Comparison of ENCODE assay signal across 1 cellular context in the genomic region with DNA sequence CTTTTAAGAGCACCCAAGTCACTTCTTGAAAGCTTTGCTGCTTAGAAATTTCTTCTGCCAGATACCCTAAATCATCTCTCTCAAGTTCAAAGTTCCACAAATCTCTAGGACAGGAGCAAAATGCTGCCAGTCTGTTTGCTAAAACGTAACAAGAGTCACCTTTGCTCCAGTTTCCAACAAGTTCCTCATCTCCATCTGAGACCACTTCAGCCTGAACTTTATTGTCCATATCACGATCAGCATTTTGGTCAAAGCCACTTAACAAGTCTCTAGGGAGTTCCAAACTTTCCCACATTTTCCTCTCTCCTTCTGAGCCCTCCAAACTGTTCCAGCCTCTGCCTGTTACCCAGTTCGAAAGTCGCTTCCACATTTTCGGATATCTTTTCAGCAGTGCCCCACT.
TF ChIP-seq lines count a peak whose summit lies in the region.
"Not testable (repeated sequence)": the region's sequence is repeated elsewhere in the genome, so short reads cannot be mapped to it uniquely, and the experiment has no call there.

No MANE protein-coding gene starts in this region.

TF ChIP-seq in K562, 482 proteins besides CTCF, POLR2A, EP300 and RAD21:
- TF ChIP-seq, protein P1, sequence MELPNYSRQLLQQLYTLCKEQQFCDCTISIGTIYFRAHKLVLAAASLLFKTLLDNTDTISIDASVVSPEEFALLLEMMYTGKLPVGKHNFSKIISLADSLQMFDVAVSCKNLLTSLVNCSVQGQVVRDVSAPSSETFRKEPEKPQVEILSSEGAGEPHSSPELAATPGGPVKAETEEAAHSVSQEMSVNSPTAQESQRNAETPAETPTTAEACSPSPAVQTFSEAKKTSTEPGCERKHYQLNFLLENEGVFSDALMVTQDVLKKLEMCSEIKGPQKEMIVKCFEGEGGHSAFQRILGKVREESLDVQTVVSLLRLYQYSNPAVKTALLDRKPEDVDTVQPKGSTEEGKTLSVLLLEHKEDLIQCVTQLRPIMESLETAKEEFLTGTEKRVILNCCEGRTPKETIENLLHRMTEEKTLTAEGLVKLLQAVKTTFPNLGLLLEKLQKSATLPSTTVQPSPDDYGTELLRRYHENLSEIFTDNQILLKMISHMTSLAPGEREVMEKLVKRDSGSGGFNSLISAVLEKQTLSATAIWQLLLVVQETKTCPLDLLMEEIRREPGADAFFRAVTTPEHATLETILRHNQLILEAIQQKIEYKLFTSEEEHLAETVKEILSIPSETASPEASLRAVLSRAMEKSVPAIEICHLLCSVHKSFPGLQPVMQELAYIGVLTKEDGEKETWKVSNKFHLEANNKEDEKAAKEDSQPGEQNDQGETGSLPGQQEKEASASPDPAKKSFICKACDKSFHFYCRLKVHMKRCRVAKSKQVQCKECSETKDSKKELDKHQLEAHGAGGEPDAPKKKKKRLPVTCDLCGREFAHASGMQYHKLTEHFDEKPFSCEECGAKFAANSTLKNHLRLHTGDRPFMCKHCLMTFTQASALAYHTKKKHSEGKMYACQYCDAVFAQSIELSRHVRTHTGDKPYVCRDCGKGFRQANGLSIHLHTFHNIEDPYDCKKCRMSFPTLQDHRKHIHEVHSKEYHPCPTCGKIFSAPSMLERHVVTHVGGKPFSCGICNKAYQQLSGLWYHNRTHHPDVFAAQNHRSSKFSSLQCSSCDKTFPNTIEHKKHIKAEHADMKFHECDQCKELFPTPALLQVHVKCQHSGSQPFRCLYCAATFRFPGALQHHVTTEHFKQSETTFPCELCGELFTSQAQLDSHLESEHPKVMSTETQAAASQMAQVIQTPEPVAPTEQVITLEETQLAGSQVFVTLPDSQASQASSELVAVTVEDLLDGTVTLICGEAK (IDR thresholded peaks at IDR 0.05) = peak; percentile 60; the same call in 1 of the 2 replicates
- TF ChIP-seq, protein P1 (CRISPR knock-in tag; IDR thresholded peaks at IDR 0.05) = not testable (repeated sequence)
